8 cellular contexts compared by ENCODE assay signal in genomic region chr6:116616757-116617093, GRCh38. TPM values are rescaled to one million over a fixed set of nuclear protein-coding genes. Genes with fewer than 3 reads are reported as not detected.
DNase-seq lines count a peak whose midpoint lies in the region; ATAC-seq and TF ChIP-seq lines count a peak whose summit lies in the region.

No MANE protein-coding gene starts in this region.

- H3K4me1 ChIP-seq in DND-41 (ENCODE audit: insufficient read depth, low read length) (peaks cover 18% of the 10 kb centered on the region), H9 (ENCODE audit: insufficient read depth, low read length) (no peaks in the 10 kb centered on the region), OCI-LY7 (ENCODE audit: insufficient read depth, low read length, poor library complexity, severe bottlenecking) (no peaks in the 10 kb centered on the region), lower lobe of right lung (peaks cover 8% of the 10 kb centered on the region), transverse colon (peaks cover 0 to 13% (median 9%) of the 10 kb centered on the region in 4 donors)

- H3K9me2 ChIP-seq in OCI-LY7 (ENCODE audit: insufficient read depth, low read length): no peaks in the 10 kb centered on the region

- H2BK20ac ChIP-seq in H9 (ENCODE audit: low read depth, low read length, poor library complexity, severe bottlenecking): no peak overlapping the region

- peak overlapping the region; percentile 91 to 94 for H3K4me3 Mint-ChIP-seq in H9

- H3K23me2 ChIP-seq in H9 (ENCODE audit: insufficient read length, low read depth, low read length, poor library complexity, severe bottlenecking): peaks cover 7% of the 10 kb centered on the region

- H3K27me3 ChIP-seq in DND-41 (ENCODE audit: insufficient read depth, low read length, poor library complexity) (peaks cover 20% of the 10 kb centered on the region), H9 (ENCODE audit: insufficient read depth, low read length) (peaks cover 2% of the 10 kb centered on the region; the same call in 1 of the 2 replicates), lower lobe of right lung (ENCODE audit: low read depth) (no peaks in the 10 kb centered on the region), transverse colon (no peaks in the 10 kb centered on the region)

- H4K8ac ChIP-seq in H9 (replicated peaks; ENCODE audit: insufficient read length, low read depth, low read length): no peak overlapping the region

- H3K79me2 ChIP-seq in DND-41 (ENCODE audit: insufficient read depth, low read length) (no peaks in the 10 kb centered on the region), H9 (ENCODE audit: insufficient read depth, low read length) (no peaks in the 10 kb centered on the region), OCI-LY7 (ENCODE audit: insufficient read depth, low read depth, low read length) (no peaks in the 10 kb centered on the region)

- H3K27me3 Mint-ChIP-seq in H9 (ENCODE audit: low read depth): peaks cover 24% of the 10 kb centered on the region

- POLR2A ChIA-PET in OCI-LY7 (lab: Charles Lee): interaction anchor here (0.6 kb wide), 1 partner anchor 13 kb away, joined by 3 read pairs; no protein-coding TSS in a partner anchor

- H3K56ac ChIP-seq in H9 (ENCODE audit: insufficient read length, low read depth, low read length): no peak overlapping the region

- H2AK5ac ChIP-seq in H9 (ENCODE audit: insufficient read length, low read length): no peak overlapping the region

- H3K36me3 Mint-ChIP-seq in H9 (ENCODE audit: insufficient read depth in 1 of 3, low read depth in 3 of 3): no peaks in the 10 kb centered on the region

- H3K9ac ChIP-seq in DND-41 (ENCODE audit: low read depth, low read length) (no peak overlapping the region), H9 (ENCODE audit: extremely low read depth, insufficient read length, low read length) (no peak overlapping the region)

- TF ChIP-seq EP300 in transverse colon (IDR thresholded peaks at IDR 0.05; ENCODE audit: low read depth): no peak

- no peak overlapping the region for H2BK120ac ChIP-seq in H9 (ENCODE audit: low read depth, low read length, poor library complexity, severe bottlenecking)

- no peak overlapping the region for H2BK15ac ChIP-seq in H9 (ENCODE audit: low read depth, low read length)

- intact Hi-C loops in OCI-LY7 (cut with micrococcal nuclease; ENCODE audit: unreplicated experiment): no loop called here
- intact Hi-C loops in lower lobe of right lung (cut with DNase I): no loop called here
- intact Hi-C loops in transverse colon (cut with DNase I; ENCODE audit: low total_unique reads): no loop called here

- no peak overlapping the region for H3K14ac ChIP-seq in H9 (ENCODE audit: insufficient read depth, low read length)

- H2AFZ ChIP-seq in DND-41 (ENCODE audit: low read depth, low read length) (peak overlapping the region; percentile 100; the same call in 1 of the 2 replicates), H9 (ENCODE audit: low read length) (peak overlapping the region; percentile 18), OCI-LY7 (ENCODE audit: low read length) (no peak overlapping the region; the same call in 1 of the 2 replicates)

- no peak for TF ChIP-seq POLR2A in transverse colon (IDR thresholded peaks at IDR 0.05)

- no peak overlapping the region for H4K5ac ChIP-seq in H9 (ENCODE audit: insufficient read length, low read depth, low read length)

- H3K9me3 ChIP-seq in DND-41 (ENCODE audit: insufficient read depth, low read length, severe bottlenecking) (no peaks in the 10 kb centered on the region), H9 (ENCODE audit: control insufficient read depth, low read depth, low read length) (no peaks in the 10 kb centered on the region), OCI-LY7 (ENCODE audit: low read length) (no peaks in the 10 kb centered on the region), lower lobe of right lung (no peaks in the 10 kb centered on the region), transverse colon (no peaks in the 10 kb centered on the region)

- WGBS in H9 (ENCODE audit: extremely low coverage, insufficient read length, low lambda C conversion rate): no CpG with 5 or more reads among the region's 15 CpGs
- 0 to 1% methylated on average over 1 to 15 of the region's 15 CpGs for WGBS in transverse colon (ENCODE audit: low coverage in 1 of 2), 2 donors

- CTCF ChIA-PET in OCI-LY7 (lab: Charles Lee; ENCODE audit: unreplicated experiment): no interaction called here

- DNase-seq in DND-41 (no peak), H9 (peak; percentile 36), OCI-LY7 (ENCODE audit: low spot score) (no peak), choroid plexus epithelial cell (ENCODE audit: low read depth) (no peak), lower lobe of right lung (no peak), transverse colon (peak; percentile 9), mesenteric fat pad (ENCODE audit: low spot score) (no peak), foreskin melanocyte (no peak)

- no peaks in the 10 kb centered on the region for H3K9me3 Mint-ChIP-seq in H9

- peaks cover 10 to 13% of the 10 kb centered on the region in 2 experiments for H3K4me1 Mint-ChIP-seq in H9

- H3K18ac ChIP-seq in H9 (ENCODE audit: insufficient read length, low read depth, low read length): no peak overlapping the region

- no peak overlapping the region for H3K23ac ChIP-seq in H9 (ENCODE audit: insufficient read length, low read depth, low read length)

- H4K20me1 ChIP-seq in DND-41 (ENCODE audit: insufficient read depth, low read length) (no peaks in the 10 kb centered on the region), H9 (ENCODE audit: control insufficient read depth, insufficient read depth, insufficient read length) (no peaks in the 10 kb centered on the region), OCI-LY7 (ENCODE audit: insufficient read depth, low read length) (no peaks in the 10 kb centered on the region)

- H3K36me3 ChIP-seq in DND-41 (ENCODE audit: insufficient read depth, low read length) (no peaks in the 10 kb centered on the region), OCI-LY7 (ENCODE audit: insufficient read depth, low read length) (no peaks in the 10 kb centered on the region), lower lobe of right lung (no peaks in the 10 kb centered on the region), transverse colon (no peaks in the 10 kb centered on the region)

- no peak; the same call in 2 of the 3 replicates for ATAC-seq in DND-41 (ENCODE audit: insufficient read depth, low read depth)
- peak; percentile 48 to 52 for ATAC-seq in lower lobe of right lung

- in situ Hi-C loops in transverse colon (cut with MboI; ENCODE audit: low pct_ligation_motif_present in 1 of 4, low pct_unique_long_range_greater_than_20kb in 1 of 4, low sequenced_read_pairs in 3 of 4): no loop called here

- no peak overlapping the region for H3T11ph ChIP-seq in H9 (ENCODE audit: low read length)

- peak overlapping the region; percentile 97 for H3K4me2 ChIP-seq in DND-41 (ENCODE audit: insufficient read depth, low read length)
- H3K4me2 ChIP-seq in H9 (ENCODE audit: insufficient read depth, insufficient read length, low read length): peak overlapping the region; percentile 67
- H3K4me2 ChIP-seq in OCI-LY7 (ENCODE audit: low read length): peak overlapping the region; percentile 68

- H3K4me3 ChIP-seq in DND-41 (ENCODE audit: low read depth in 1 of 2, low read length in 2 of 2) (peak overlapping the region in 1 of 2 experiments; percentile 91; a peak in 2 of 4 replicates), OCI-LY7 (ENCODE audit: low read depth, low read length, poor library complexity, severe bottlenecking) (no peak overlapping the region), choroid plexus epithelial cell (ENCODE audit: low read depth, low read length) (peak overlapping the region; percentile 64), lower lobe of right lung (peak overlapping the region; percentile 58), transverse colon (peak overlapping the region; percentile 33 to 55 (median 37))

- no peak overlapping the region for H2BK5ac ChIP-seq in H9 (ENCODE audit: insufficient read length, low read length)

- no peak for TF ChIP-seq CTCF in DND-41 (IDR thresholded peaks at IDR 0.05; ENCODE audit: borderline replicate concordance, extremely low read depth, low read length, poor library complexity, severe bottlenecking)
- no peak for TF ChIP-seq CTCF in H9 (conservative IDR thresholded peaks at IDR 0.05)
- TF ChIP-seq CTCF in OCI-LY7 (conservative IDR thresholded peaks at IDR 0.05; ENCODE audit: low read length): no peak
- no peak for TF ChIP-seq CTCF in choroid plexus epithelial cell (conservative IDR thresholded peaks at IDR 0.05; ENCODE audit: low read depth, low read length)
- no peak for TF ChIP-seq CTCF in lower lobe of right lung (IDR thresholded peaks at IDR 0.05)
- TF ChIP-seq CTCF in transverse colon (IDR thresholded peaks at IDR 0.05): no peak

- H4K91ac ChIP-seq in H9 (ENCODE audit: insufficient read length, low read depth, low read length): no peak overlapping the region

- no peak overlapping the region for H3K4ac ChIP-seq in H9 (ENCODE audit: low read depth, low read length)

- no peak overlapping the region for H2BK12ac ChIP-seq in H9 (ENCODE audit: insufficient read length, low read depth, low read length)

- 0 out of 7 replicates have a peak overlapping the region, but pooled peaks of 1 of the 3 experiments have one; percentile 56 for H3K27ac Mint-ChIP-seq in H9

- H3K27ac ChIP-seq in DND-41 (ENCODE audit: low read length) (no peak overlapping the region), H9 (ENCODE audit: insufficient read length, low read depth, low read length) (no peak overlapping the region), OCI-LY7 (ENCODE audit: low read depth, low read length, poor library complexity, severe bottlenecking) (no peak overlapping the region), lower lobe of right lung (peak overlapping the region; percentile 33), transverse colon (peak overlapping the region in 1 of 4 donors; percentile 36)

- BruUV-seq in OCI-LY7 (replicated peaks; lab: Mats Ljungman, UMichigan): no TSS peak

- no peaks in the 10 kb centered on the region for H3K79me1 ChIP-seq in H9 (ENCODE audit: insufficient read depth, low read depth, low read length, poor library complexity, severe bottlenecking)

RNA-seq across cellular contexts. Expression of gene RSPH4A, which starts 0.4 kb away (rescaled TPM):
- 0.31 and 0.33 TPM in 2 replicates for total RNA-seq in H9 (2021)
- total RNA-seq in OCI-LY7 (2014; rRNA removed; shearing (Covaris generic)): 0.15 and 0.16 TPM in 2 replicates
- not detected in 2 replicates for total RNA-seq in OCI-LY7 (2022)
- 5.6 TPM for total RNA-seq in lower lobe of right lung
- under 1 TPM in 2 of 4 donors, not detected in 2; 0.32 to 0.55 TPM for total RNA-seq in transverse colon
- 0.58 TPM for total RNA-seq in mesenteric fat pad

RNA-seq across cellular contexts. Expression of gene RWDD1, which starts 45.4 kb away (rescaled TPM):
- total RNA-seq in H9 (2021) (38.8 and 42.0 TPM in 2 replicates), OCI-LY7 (2022) (36.5 and 38.2 TPM in 2 replicates), lower lobe of right lung (35.9 TPM), transverse colon (10 to 100 TPM; 16.7 to 37.2 (median 30.3) TPM), mesenteric fat pad (49.7 TPM)
- total RNA-seq in OCI-LY7 (2014; rRNA removed; shearing (Covaris generic)): 23.0 and 33.4 TPM in 2 replicates

RNA-seq across cellular contexts. Expression of gene ZUP1, which starts 51.8 kb away (rescaled TPM):
- total RNA-seq in H9 (2021): 14.8 and 15.7 TPM in 2 replicates
- total RNA-seq in OCI-LY7 (2014; rRNA removed; shearing (Covaris generic)): 17.8 and 18.0 TPM in 2 replicates
- 20.9 and 26.8 TPM in 2 replicates for total RNA-seq in OCI-LY7 (2022)
- 8.7 TPM for total RNA-seq in lower lobe of right lung
- 10 to 100 TPM in 2 of 4 donors, 1 to 10 TPM in 1, not detected in 1; 10.0 to 14.1 (median 11.4) TPM for total RNA-seq in transverse colon
- total RNA-seq in mesenteric fat pad: 9.2 TPM

Comparison
In these comparisons a context has a peak if more than half of its experiments do, and no peak if none do; other contexts are left out.
1. DNase-seq: peak in H9 (single experiment) and transverse colon (single experiment); none in DND-41 (single experiment), OCI-LY7 (single experiment), choroid plexus epithelial cell (single experiment), lower lobe of right lung (single experiment), mesenteric fat pad (single experiment) and foreskin melanocyte (single experiment).
2. Peak in every context shown above with its lines, with median percentiles within 50 percentile points of each other: H3K4me2 ChIP-seq.